ENCODE assay signal across 18 cellular contexts in genomic region chr1:64608015-64608650, GRCh38.
"Had no signal": no experiment of that assay in that cellular context is flagged by ENCODE, and none has a peak within 500 bp of the region (broad histone marks: within the 10 kb centered on the region; RNA-seq: fewer than 3 reads in every experiment).

No MANE protein-coding gene starts in this region.

- H3K4me3 Mint-ChIP-seq: activated CD4-positive, alpha-beta memory T cell treated with anti-CD3 and anti-CD28 coated beads for 36 hours; activated CD4-positive, alpha-beta T cell treated with anti-CD3 and anti-CD28 coated beads for 36 hours; activated CD8-positive, alpha-beta memory T cell treated with anti-CD3 and anti-CD28 coated beads, Interleukin-2, amount 10 ng/mL, durations not matched to agents 7 days and 5 days; activated naive CD4-positive, alpha-beta T cell treated with anti-CD3 and anti-CD28 coated beads, Interleukin-2, amount 10 ng/mL, durations not matched to agents 7 days and 5 days; activated T-cell treated with anti-CD3 and anti-CD28 coated beads, Interleukin-2, amount 50 U/mL, for 24 hours; immature natural killer cell; naive thymus-derived CD4-positive, alpha-beta T cell; stimulated activated naive B cell treated with anti-CD40 and anti-IgM and Interleukin-4, amounts not matched to agents 10 μg/mL and 1 μg/mL and 100 μg/mL, for 72 hours; T-helper 1 cell treated with Interleukin-12 subunit alpha and Interleukin-12 subunit beta and Interleukin-4 antibody, amounts not matched to agents 30 μg/mL and 1 μg/mL, for 36 hours had no signal

- H3K9me3 Mint-ChIP-seq: immature natural killer cell had no signal

- H3K4me1 Mint-ChIP-seq: activated CD4-positive, alpha-beta T cell treated with anti-CD3 and anti-CD28 coated beads for 36 hours; activated CD8-positive, alpha-beta memory T cell treated with anti-CD3 and anti-CD28 coated beads, Interleukin-2, amount 10 ng/mL, durations not matched to agents 7 days and 5 days; activated naive CD4-positive, alpha-beta T cell treated with anti-CD3 and anti-CD28 coated beads, Interleukin-2, amount 10 ng/mL, durations not matched to agents 7 days and 5 days; immature natural killer cell; stimulated activated naive B cell treated with anti-CD40 and anti-IgM and Interleukin-4, amounts not matched to agents 10 μg/mL and 1 μg/mL and 100 μg/mL, for 72 hours had no signal

- H3K27me3 Mint-ChIP-seq: activated CD4-positive, alpha-beta T cell treated with anti-CD3 and anti-CD28 coated beads for 36 hours; activated naive CD4-positive, alpha-beta T cell treated with anti-CD3 and anti-CD28 coated beads, Interleukin-2, amount 10 ng/mL, durations not matched to agents 7 days and 5 days; activated T-cell treated with anti-CD3 and anti-CD28 coated beads, Interleukin-2, amount 50 U/mL, for 24 hours; stimulated activated naive B cell treated with anti-CD40 and anti-IgM and Interleukin-4, amounts not matched to agents 10 μg/mL and 1 μg/mL and 100 μg/mL, for 72 hours had no signal

- ATAC-seq: activated CD4-positive, alpha-beta T cell treated with anti-CD3 and anti-CD28 coated beads for 36 hours; activated CD8-positive, alpha-beta memory T cell treated with anti-CD3 and anti-CD28 coated beads, Interleukin-2, amount 10 ng/mL, durations not matched to agents 7 days and 5 days; left colon; mucosa of descending colon; naive thymus-derived CD4-positive, alpha-beta T cell; stimulated activated naive B cell treated with anti-CD40 and anti-IgM and Interleukin-4, amounts not matched to agents 10 μg/mL and 1 μg/mL and 100 μg/mL, for 72 hours had no signal

- H3K27ac Mint-ChIP-seq: activated CD4-positive, alpha-beta memory T cell treated with anti-CD3 and anti-CD28 coated beads for 36 hours; activated CD4-positive, alpha-beta T cell treated with anti-CD3 and anti-CD28 coated beads for 36 hours; activated CD8-positive, alpha-beta memory T cell treated with anti-CD3 and anti-CD28 coated beads, Interleukin-2, amount 10 ng/mL, durations not matched to agents 7 days and 5 days; activated naive CD4-positive, alpha-beta T cell treated with anti-CD3 and anti-CD28 coated beads, Interleukin-2, amount 10 ng/mL, durations not matched to agents 7 days and 5 days; activated T-cell treated with anti-CD3 and anti-CD28 coated beads, Interleukin-2, amount 50 U/mL, for 24 hours; immature natural killer cell; naive thymus-derived CD4-positive, alpha-beta T cell; stimulated activated naive B cell treated with anti-CD40 and anti-IgM and Interleukin-4, amounts not matched to agents 10 μg/mL and 1 μg/mL and 100 μg/mL, for 72 hours; T-helper 1 cell treated with Interleukin-12 subunit alpha and Interleukin-12 subunit beta and Interleukin-4 antibody, amounts not matched to agents 30 μg/mL and 1 μg/mL, for 36 hours had no signal

- DNase-seq: activated CD4-positive, alpha-beta memory T cell treated with anti-CD3 and anti-CD28 coated beads for 36 hours; activated CD4-positive, alpha-beta T cell treated with anti-CD3 and anti-CD28 coated beads for 36 hours; activated CD8-positive, alpha-beta memory T cell treated with anti-CD3 and anti-CD28 coated beads, Interleukin-2, amount 10 ng/mL, durations not matched to agents 7 days and 5 days; activated naive CD4-positive, alpha-beta T cell treated with anti-CD3 and anti-CD28 coated beads, Interleukin-2, amount 10 ng/mL, durations not matched to agents 7 days and 5 days; activated T-cell treated with anti-CD3 and anti-CD28 coated beads, Interleukin-2, amount 50 U/mL, for 24 hours; erythroblast; foreskin melanocyte; head of caudate nucleus; immature natural killer cell; left colon; mucosa of descending colon; naive thymus-derived CD4-positive, alpha-beta T cell; retina; stimulated activated CD4-positive, alpha-beta T cell treated with anti-CD3 and anti-CD28 coated beads, Interleukin-4, amount 100 ng/mL, for 1 hour; stimulated activated naive B cell treated with anti-CD40 and anti-IgM and Interleukin-4, amounts not matched to agents 10 μg/mL and 1 μg/mL and 100 μg/mL, for 72 hours had no signal

- H3K4me3 ChIP-seq: cardiac muscle cell, mucosa of descending colon, tibial nerve had no signal

- H3K36me3 Mint-ChIP-seq: activated CD8-positive, alpha-beta memory T cell treated with anti-CD3 and anti-CD28 coated beads, Interleukin-2, amount 10 ng/mL, durations not matched to agents 7 days and 5 days; activated naive CD4-positive, alpha-beta T cell treated with anti-CD3 and anti-CD28 coated beads, Interleukin-2, amount 10 ng/mL, durations not matched to agents 7 days and 5 days; immature natural killer cell had no signal
